In the genomic region with DNA sequence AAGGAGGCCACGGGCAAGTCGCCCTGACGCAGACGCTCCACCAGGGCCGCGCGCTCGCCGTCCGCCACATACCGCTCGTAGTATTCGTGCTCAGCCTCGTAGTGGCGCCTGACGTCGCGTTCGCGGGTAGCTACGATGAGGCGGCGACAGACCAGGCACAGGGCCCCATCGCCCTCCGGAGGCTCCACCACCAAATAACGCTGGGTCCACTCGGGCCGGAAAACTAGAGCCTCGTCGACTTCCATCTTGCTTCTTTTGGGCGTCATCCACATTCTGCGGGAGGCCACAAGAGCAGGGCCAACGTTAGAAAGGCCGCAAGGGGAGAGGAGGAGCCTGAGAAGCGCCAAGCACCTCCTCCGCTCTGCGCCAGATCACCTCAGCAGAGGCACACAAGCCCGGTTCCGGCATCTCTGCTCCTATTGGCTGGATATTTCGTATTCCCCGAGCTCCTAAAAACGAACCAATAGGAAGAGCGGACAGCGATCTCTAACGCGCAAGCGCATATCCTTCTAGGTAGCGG, we compare ENCODE assay signal across 1 cellular context.
TF ChIP-seq lines count a peak whose summit lies in the region.

A gene (minus strand): TSS at position 326 of the 520 bp plus-strand sequence. CDS start 54 bp downstream, at position 272.

TF ChIP-seq in K562, 482 proteins besides CTCF, POLR2A, EP300 and RAD21 (continued from another document and continues in another):
- no peak for TF ChIP-seq ETV6 (IDR thresholded peaks at IDR 0.05; ENCODE audit: borderline replicate concordance in 1 of 2, low read depth in 2 of 2, low read length in 1 of 2)
- peak; percentile 76; the same call in 1 of the 2 replicates for TF ChIP-seq ETV6 (CRISPR knock-in tag; IDR thresholded peaks at IDR 0.05; ENCODE audit: borderline replicate concordance)
- peak; percentile 61 for TF ChIP-seq SOX6 (IDR thresholded peaks at IDR 0.05)
- TF ChIP-seq, protein P1, sequence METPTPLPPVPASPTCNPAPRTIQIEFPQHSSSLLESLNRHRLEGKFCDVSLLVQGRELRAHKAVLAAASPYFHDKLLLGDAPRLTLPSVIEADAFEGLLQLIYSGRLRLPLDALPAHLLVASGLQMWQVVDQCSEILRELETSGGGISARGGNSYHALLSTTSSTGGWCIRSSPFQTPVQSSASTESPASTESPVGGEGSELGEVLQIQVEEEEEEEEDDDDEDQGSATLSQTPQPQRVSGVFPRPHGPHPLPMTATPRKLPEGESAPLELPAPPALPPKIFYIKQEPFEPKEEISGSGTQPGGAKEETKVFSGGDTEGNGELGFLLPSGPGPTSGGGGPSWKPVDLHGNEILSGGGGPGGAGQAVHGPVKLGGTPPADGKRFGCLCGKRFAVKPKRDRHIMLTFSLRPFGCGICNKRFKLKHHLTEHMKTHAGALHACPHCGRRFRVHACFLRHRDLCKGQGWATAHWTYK (CRISPR knock-in tag; IDR thresholded peaks at IDR 0.05), result peak; percentile 94
- TF ChIP-seq RB1 (IDR thresholded peaks at IDR 0.05; ENCODE audit: low read depth), result peak; percentile 73
- TF ChIP-seq, protein P2, sequence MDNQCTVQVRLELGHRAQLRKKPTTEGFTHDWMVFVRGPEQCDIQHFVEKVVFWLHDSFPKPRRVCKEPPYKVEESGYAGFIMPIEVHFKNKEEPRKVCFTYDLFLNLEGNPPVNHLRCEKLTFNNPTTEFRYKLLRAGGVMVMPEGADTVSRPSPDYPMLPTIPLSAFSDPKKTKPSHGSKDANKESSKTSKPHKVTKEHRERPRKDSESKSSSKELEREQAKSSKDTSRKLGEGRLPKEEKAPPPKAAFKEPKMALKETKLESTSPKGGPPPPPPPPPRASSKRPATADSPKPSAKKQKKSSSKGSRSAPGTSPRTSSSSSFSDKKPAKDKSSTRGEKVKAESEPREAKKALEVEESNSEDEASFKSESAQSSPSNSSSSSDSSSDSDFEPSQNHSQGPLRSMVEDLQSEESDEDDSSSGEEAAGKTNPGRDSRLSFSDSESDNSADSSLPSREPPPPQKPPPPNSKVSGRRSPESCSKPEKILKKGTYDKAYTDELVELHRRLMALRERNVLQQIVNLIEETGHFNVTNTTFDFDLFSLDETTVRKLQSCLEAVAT (IDR thresholded peaks at IDR 0.05), result peak; percentile 62 to 88; a peak in 2 of 4 replicates
- TF ChIP-seq FOXP1 (CRISPR knock-in tag; IDR thresholded peaks at IDR 0.05), result no peak
- TF ChIP-seq, protein P3, sequence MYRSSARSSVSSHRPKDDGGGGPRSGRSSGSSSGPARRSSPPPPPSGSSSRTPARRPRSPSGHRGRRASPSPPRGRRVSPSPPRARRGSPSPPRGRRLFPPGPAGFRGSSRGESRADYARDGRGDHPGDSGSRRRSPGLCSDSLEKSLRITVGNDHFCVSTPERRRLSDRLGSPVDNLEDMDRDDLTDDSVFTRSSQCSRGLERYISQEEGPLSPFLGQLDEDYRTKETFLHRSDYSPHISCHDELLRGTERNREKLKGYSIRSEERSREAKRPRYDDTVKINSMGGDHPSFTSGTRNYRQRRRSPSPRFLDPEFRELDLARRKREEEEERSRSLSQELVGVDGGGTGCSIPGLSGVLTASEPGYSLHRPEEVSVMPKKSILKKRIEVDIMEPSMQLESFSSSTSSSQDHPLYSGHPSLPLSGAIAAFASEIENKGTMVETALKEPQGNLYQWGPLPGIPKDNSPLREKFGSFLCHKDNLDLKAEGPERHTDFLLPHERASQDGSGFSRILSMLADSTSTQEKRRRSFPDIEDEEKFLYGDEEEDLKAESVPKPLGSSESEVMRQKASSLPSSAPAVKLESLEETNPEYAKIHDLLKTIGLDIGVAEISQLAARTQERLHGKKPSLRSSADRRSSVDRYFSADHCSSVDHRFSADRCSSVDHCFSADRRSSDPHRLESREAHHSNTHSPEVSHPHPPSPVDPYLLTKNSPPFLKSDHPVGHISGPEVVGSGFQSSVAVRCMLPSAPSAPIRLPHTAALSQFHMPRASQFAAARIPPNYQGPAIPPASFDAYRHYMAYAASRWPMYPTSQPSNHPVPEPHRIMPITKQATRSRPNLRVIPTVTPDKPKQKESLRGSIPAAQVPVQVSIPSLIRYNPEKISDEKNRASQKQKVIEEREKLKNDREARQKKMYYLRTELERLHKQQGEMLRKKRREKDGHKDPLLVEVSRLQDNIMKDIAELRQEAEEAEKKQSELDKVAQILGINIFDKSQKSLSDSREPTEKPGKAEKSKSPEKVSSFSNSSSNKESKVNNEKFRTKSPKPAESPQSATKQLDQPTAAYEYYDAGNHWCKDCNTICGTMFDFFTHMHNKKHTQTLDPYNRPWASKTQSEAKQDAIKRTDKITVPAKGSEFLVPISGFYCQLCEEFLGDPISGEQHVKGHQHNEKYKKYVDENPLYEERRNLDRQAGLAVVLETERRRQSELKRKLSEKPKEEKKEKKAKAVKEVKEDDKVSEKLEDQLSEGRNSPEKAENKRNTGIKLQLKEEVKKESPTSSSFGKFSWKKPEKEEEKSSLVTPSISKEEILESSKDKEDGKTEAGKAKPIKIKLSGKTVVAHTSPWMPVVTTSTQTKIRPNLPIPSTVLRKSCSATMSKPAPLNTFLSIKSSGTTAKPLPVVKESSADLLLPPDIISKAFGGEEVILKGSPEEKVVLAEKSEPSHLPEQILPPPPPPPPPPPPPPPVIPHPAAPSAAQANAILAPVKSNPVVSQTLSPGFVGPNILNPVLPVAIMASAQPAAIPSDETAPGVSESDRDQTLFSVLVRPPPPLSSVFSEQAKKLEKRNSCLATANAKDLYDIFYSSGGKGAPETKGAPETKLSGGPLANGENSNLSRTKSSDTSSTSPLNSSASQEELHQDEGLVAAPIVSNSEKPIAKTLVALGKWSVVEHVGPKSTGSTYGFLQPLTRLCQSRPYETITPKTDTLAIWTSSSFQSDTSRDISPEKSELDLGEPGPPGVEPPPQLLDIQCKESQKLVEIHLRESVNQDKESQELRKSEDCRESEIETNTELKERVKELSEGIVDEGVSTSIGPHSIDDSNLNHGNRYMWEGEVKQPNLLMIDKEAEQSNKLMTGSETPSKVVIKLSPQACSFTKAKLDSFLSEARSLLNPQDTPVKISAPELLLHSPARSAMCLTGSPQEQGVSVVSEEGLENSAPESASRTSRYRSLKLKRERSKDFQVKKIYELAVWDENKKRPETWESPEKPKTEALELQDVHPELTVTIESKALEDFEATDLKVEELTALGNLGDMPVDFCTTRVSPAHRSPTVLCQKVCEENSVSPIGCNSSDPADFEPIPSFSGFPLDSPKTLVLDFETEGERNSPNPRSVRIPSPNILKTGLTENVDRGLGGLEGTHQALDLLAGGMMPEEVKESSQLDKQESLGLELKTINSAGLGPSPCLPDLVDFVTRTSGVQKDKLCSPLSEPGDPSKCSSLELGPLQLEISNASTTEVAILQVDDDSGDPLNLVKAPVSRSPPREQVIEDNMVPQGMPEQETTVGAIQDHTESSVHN (IDR thresholded peaks at IDR 0.05; ENCODE audit: borderline replicate concordance in 1 of 2, low read depth in 1 of 2), result no peak
- TF ChIP-seq ESRRA (IDR thresholded peaks at IDR 0.05; ENCODE audit: borderline replicate concordance, low read depth), result peak; percentile 7; the same call in 1 of the 2 replicates
- peak; percentile 78 for TF ChIP-seq HMGN3 (IDR thresholded peaks at IDR 0.05; ENCODE audit: borderline replicate concordance, extremely low read depth, insufficient read length, low read depth, low read length)
- TF ChIP-seq BRCA1 (IDR thresholded peaks at IDR 0.05), result no peak
- TF ChIP-seq BRCA1 (CRISPR knock-in tag; IDR thresholded peaks at IDR 0.05), result no peak
- TF ChIP-seq, protein P4, sequence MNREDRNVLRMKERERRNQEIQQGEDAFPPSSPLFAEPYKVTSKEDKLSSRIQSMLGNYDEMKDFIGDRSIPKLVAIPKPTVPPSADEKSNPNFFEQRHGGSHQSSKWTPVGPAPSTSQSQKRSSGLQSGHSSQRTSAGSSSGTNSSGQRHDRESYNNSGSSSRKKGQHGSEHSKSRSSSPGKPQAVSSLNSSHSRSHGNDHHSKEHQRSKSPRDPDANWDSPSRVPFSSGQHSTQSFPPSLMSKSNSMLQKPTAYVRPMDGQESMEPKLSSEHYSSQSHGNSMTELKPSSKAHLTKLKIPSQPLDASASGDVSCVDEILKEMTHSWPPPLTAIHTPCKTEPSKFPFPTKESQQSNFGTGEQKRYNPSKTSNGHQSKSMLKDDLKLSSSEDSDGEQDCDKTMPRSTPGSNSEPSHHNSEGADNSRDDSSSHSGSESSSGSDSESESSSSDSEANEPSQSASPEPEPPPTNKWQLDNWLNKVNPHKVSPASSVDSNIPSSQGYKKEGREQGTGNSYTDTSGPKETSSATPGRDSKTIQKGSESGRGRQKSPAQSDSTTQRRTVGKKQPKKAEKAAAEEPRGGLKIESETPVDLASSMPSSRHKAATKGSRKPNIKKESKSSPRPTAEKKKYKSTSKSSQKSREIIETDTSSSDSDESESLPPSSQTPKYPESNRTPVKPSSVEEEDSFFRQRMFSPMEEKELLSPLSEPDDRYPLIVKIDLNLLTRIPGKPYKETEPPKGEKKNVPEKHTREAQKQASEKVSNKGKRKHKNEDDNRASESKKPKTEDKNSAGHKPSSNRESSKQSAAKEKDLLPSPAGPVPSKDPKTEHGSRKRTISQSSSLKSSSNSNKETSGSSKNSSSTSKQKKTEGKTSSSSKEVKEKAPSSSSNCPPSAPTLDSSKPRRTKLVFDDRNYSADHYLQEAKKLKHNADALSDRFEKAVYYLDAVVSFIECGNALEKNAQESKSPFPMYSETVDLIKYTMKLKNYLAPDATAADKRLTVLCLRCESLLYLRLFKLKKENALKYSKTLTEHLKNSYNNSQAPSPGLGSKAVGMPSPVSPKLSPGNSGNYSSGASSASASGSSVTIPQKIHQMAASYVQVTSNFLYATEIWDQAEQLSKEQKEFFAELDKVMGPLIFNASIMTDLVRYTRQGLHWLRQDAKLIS (CRISPR knock-in tag; IDR thresholded peaks at IDR 0.05), result peak; percentile 99
- peak in 1 of 2 experiments; percentile 85; a peak in 2 of 4 replicates for TF ChIP-seq NONO (IDR thresholded peaks at IDR 0.05; ENCODE audit: low read depth in 2 of 2, low read length in 1 of 2)
- TF ChIP-seq ZNF436 (CRISPR knock-in tag; IDR thresholded peaks at IDR 0.05), result no peak
- no peak for TF ChIP-seq DIDO1 (tag; IDR thresholded peaks at IDR 0.05; ENCODE audit: low read depth)
- TF ChIP-seq, protein P5, sequence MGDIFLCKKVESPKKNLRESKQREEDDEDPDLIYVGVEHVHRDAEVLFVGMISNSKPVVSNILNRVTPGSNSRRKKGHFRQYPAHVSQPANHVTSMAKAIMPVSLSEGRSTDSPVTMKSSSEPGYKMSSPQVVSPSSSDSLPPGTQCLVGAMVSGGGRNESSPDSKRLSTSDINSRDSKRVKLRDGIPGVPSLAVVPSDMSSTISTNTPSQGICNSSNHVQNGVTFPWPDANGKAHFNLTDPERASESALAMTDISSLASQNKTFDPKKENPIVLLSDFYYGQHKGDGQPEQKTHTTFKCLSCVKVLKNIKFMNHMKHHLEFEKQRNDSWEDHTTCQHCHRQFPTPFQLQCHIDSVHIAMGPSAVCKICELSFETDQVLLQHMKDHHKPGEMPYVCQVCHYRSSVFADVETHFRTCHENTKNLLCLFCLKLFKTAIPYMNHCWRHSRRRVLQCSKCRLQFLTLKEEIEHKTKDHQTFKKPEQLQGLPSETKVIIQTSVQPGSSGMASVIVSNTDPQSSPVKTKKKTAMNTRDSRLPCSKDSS (IDR thresholded peaks at IDR 0.05; ENCODE audit: low read depth, partially characterized antibody), result no peak
- peak; percentile 47; the same call in 1 of the 2 replicates for TF ChIP-seq ZEB2 (IDR thresholded peaks at IDR 0.05)
- TF ChIP-seq, protein P6, sequence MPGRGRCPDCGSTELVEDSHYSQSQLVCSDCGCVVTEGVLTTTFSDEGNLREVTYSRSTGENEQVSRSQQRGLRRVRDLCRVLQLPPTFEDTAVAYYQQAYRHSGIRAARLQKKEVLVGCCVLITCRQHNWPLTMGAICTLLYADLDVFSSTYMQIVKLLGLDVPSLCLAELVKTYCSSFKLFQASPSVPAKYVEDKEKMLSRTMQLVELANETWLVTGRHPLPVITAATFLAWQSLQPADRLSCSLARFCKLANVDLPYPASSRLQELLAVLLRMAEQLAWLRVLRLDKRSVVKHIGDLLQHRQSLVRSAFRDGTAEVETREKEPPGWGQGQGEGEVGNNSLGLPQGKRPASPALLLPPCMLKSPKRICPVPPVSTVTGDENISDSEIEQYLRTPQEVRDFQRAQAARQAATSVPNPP (IDR thresholded peaks at IDR 0.05; ENCODE audit: borderline replicate concordance, insufficient read depth, insufficient read length), result no peak
- TF ChIP-seq, protein P7, sequence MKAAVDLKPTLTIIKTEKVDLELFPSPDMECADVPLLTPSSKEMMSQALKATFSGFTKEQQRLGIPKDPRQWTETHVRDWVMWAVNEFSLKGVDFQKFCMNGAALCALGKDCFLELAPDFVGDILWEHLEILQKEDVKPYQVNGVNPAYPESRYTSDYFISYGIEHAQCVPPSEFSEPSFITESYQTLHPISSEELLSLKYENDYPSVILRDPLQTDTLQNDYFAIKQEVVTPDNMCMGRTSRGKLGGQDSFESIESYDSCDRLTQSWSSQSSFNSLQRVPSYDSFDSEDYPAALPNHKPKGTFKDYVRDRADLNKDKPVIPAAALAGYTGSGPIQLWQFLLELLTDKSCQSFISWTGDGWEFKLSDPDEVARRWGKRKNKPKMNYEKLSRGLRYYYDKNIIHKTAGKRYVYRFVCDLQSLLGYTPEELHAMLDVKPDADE (conservative IDR thresholded peaks at IDR 0.05; ENCODE audit: control insufficient read depth, low read depth, low read length), result peak; percentile 54; the same call in 1 of the 2 replicates
- peak; percentile 9; the same call in 1 of the 2 replicates for TF ChIP-seq SMC3 (conservative IDR thresholded peaks at IDR 0.05; ENCODE audit: insufficient read depth, low read depth, low read length)
- peak; percentile 8; the same call in 1 of the 2 replicates for TF ChIP-seq ZNF589 (CRISPR knock-in tag; IDR thresholded peaks at IDR 0.05; ENCODE audit: low read depth)
- TF ChIP-seq YY1 (IDR thresholded peaks at IDR 0.05; ENCODE audit: borderline replicate concordance in 1 of 3, control insufficient read depth in 1 of 3, extremely low read depth in 1 of 3, insufficient read depth in 3 of 3, insufficient read length in 1 of 3, insufficient replicate concordance in 2 of 3, low read depth in 1 of 3, low read length in 2 of 3), result peak; percentile 9 to 89 (median 81)
- TF ChIP-seq ZNF766 (CRISPR knock-in tag; conservative IDR thresholded peaks at IDR 0.05), result no peak
- TF ChIP-seq KLF10 (CRISPR knock-in tag; IDR thresholded peaks at IDR 0.05), result no peak
- 0 out of 2 replicates have a peak, but pooled peaks have one; percentile 17 for TF ChIP-seq MTA1 (IDR thresholded peaks at IDR 0.05; ENCODE audit: borderline replicate concordance)
- TF ChIP-seq, protein P8, sequence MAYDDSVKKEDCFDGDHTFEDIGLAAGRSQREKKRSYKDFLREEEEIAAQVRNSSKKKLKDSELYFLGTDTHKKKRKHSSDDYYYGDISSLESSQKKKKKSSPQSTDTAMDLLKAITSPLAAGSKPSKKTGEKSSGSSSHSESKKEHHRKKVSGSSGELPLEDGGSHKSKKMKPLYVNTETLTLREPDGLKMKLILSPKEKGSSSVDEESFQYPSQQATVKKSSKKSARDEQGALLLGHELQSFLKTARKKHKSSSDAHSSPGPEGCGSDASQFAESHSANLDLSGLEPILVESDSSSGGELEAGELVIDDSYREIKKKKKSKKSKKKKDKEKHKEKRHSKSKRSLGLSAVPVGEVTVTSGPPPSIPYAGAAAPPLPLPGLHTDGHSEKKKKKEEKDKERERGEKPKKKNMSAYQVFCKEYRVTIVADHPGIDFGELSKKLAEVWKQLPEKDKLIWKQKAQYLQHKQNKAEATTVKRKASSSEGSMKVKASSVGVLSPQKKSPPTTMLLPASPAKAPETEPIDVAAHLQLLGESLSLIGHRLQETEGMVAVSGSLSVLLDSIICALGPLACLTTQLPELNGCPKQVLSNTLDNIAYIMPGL (CRISPR knock-in tag; IDR thresholded peaks at IDR 0.05), result peak; percentile 97
- TF ChIP-seq SRSF1 (IDR thresholded peaks at IDR 0.05; ENCODE audit: low read depth, low read length), result no peak
